24 cellular contexts compared by ENCODE assay signal in the genomic region with DNA sequence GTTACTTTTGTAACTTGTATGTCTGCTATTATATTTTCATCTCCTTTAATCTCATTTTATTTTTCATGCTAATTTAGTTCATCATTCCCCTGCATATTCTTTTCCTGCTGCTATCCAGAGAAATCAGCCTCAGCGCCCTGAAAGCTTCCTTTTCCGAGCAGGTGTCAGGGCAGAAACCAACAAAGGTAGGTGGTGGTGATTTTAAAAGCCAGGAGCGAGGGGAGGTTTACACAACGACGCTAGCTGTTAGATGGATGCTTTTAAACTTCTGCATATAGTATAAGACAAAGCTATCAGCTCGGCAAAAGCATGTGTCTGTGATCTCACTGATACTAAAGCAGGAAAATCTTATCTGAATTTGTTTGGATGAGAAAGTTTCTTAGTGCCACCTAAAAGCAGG.
A peak's percentile ranks its signal among the peaks of the same experiment; 100 is the strongest.
DNase-seq lines count a peak whose midpoint lies in the region; ATAC-seq and TF ChIP-seq lines count a peak whose summit lies in the region.
"Had no signal": no experiment of that assay in that cellular context is flagged by ENCODE, and none has a peak within 500 bp of the region (broad histone marks: within the 10 kb centered on the region; RNA-seq: fewer than 3 reads in every experiment).

No MANE protein-coding gene starts in this region.

- H3K23ac ChIP-seq in H9 (ENCODE audit: insufficient read length, low read depth, low read length), result no peak overlapping the region

- H2BK20ac ChIP-seq in H9 (ENCODE audit: low read depth, low read length, poor library complexity, severe bottlenecking), result no peak overlapping the region

- no peaks in the 10 kb centered on the region for H3K79me2 ChIP-seq in H9 (ENCODE audit: insufficient read depth, low read length)

- H3K4me1 ChIP-seq in H9 (ENCODE audit: insufficient read depth, low read length) (no peaks in the 10 kb centered on the region; the same call in 1 of the 2 replicates), HUES64 (ENCODE audit: insufficient read depth, low read length) (peaks cover 11% of the 10 kb centered on the region), iPS-18a (ENCODE audit: control insufficient read depth, low read depth, low read length) (peaks cover 12% of the 10 kb centered on the region)
- H3K4me1 ChIP-seq: A549; BE2C; BLaER1 treated with 17β-estradiol and CSF1 and Interleukin-3, amounts not matched to agents 10 nM and 100 nM had no signal

- H3K14ac ChIP-seq in H9 (ENCODE audit: insufficient read depth, low read length), result no peak overlapping the region

- CTCF ChIA-PET in T-cell (lab: Charles Lee), result interaction anchor here in 1 of 2 donors (0.6 to 0.7 kb wide), 2 partner anchors 28 to 102 kb away, joined by 3 to 4 read pairs; no protein-coding TSS in a partner anchor

- no CpG with 5 or more reads among the region's 6 CpGs for WGBS in H9 (ENCODE audit: extremely low coverage, insufficient read length, low lambda C conversion rate)
- 86% methylated on average over 6 of the region's 6 CpGs for WGBS in HUES64

- H3K36me3 ChIP-seq in HUES64 (ENCODE audit: insufficient read depth, low read length), result peaks cover 43% of the 10 kb centered on the region
- peaks cover 7% of the 10 kb centered on the region for H3K36me3 ChIP-seq in iPS-18a (ENCODE audit: control insufficient read depth, low read depth, low read length)

- peaks cover 9 to 14% of the 10 kb centered on the region in 2 experiments for H3K4me1 Mint-ChIP-seq in H9
- H3K4me1 Mint-ChIP-seq in T-cell, result peaks cover 10 to 12% (median 12%) of the 10 kb centered on the region in 3 donors
- H3K4me1 Mint-ChIP-seq in HFFc6 (ENCODE audit: low read depth), result no peaks in the 10 kb centered on the region
- H3K4me1 Mint-ChIP-seq: CD14-positive monocyte had no signal

- H2BK12ac ChIP-seq in H9 (ENCODE audit: insufficient read length, low read depth, low read length), result no peak overlapping the region

- no peak overlapping the region for H4K5ac ChIP-seq in H9 (ENCODE audit: insufficient read length, low read depth, low read length)

- H3K4me3 ChIP-seq in HUES64 (ENCODE audit: low read length) (no peak overlapping the region), iPS-18a (ENCODE audit: low read length) (no peak overlapping the region)
- H3K4me3 ChIP-seq: A549; BLaER1 treated with 17β-estradiol and CSF1 and Interleukin-3, amounts not matched to agents 10 nM and 100 nM; GM12878; GM23248; HAP-1 had no signal

- H3K9me3 ChIP-seq in H9 (ENCODE audit: control insufficient read depth, low read depth, low read length), result no peaks in the 10 kb centered on the region
- H3K9me3 ChIP-seq in HUES64 (ENCODE audit: insufficient read depth, low read depth, low read length), result no peaks in the 10 kb centered on the region
- no peaks in the 10 kb centered on the region for H3K9me3 ChIP-seq in iPS-18a (ENCODE audit: control insufficient read depth, low read depth, low read length)
- H3K9me3 ChIP-seq: A549; BE2C; BLaER1 treated with 17β-estradiol and CSF1 and Interleukin-3, amounts not matched to agents 10 nM and 100 nM; HAP-1 had no signal

- H3K27ac ChIP-seq in H9 (ENCODE audit: insufficient read length, low read depth, low read length) (no peak overlapping the region), HUES64 (ENCODE audit: low read depth, low read length) (peak overlapping the region; percentile 69; the same call in 1 of the 2 replicates), iPS-18a (ENCODE audit: low read length) (peak overlapping the region; percentile 87)
- H3K27ac ChIP-seq: A549; BLaER1 treated with 17β-estradiol and CSF1 and Interleukin-3, amounts not matched to agents 10 nM and 100 nM; GM23248 had no signal

- POLR2A ChIA-PET in T-cell (lab: Charles Lee), result no interaction called here

- H3K9ac ChIP-seq in H9 (ENCODE audit: extremely low read depth, insufficient read length, low read length) (no peak overlapping the region), HUES64 (ENCODE audit: low read depth, low read length) (no peak overlapping the region), iPS-18a (ENCODE audit: low read length) (peak overlapping the region; percentile 15)
- H3K9ac ChIP-seq: BLaER1 treated with 17β-estradiol and CSF1 and Interleukin-3, amounts not matched to agents 10 nM and 100 nM; GM23248 had no signal

- no peak overlapping the region for H3K18ac ChIP-seq in H9 (ENCODE audit: insufficient read length, low read depth, low read length)

- H2AFZ ChIP-seq in H9 (ENCODE audit: low read length), result no peak overlapping the region
- H2AFZ ChIP-seq: GM23248 had no signal

- H3T11ph ChIP-seq in H9 (ENCODE audit: low read length), result no peak overlapping the region

- no peaks in the 10 kb centered on the region for H3K23me2 ChIP-seq in H9 (ENCODE audit: insufficient read length, low read depth, low read length, poor library complexity, severe bottlenecking)

- no peak for ATAC-seq in T-cell (replicated peaks in 1 of 4)
- ATAC-seq: A549, GM12878 had no signal

- H4K20me1 ChIP-seq in H9 (ENCODE audit: control insufficient read depth, insufficient read depth, insufficient read length), result no peaks in the 10 kb centered on the region
- H4K20me1 ChIP-seq: BLaER1 treated with 17β-estradiol and CSF1 and Interleukin-3, amounts not matched to agents 10 nM and 100 nM had no signal

- H3K4me2 ChIP-seq in H9 (ENCODE audit: insufficient read depth, insufficient read length, low read length), result no peak overlapping the region
- H3K4me2 ChIP-seq: A549; BLaER1 treated with 17β-estradiol and CSF1 and Interleukin-3, amounts not matched to agents 10 nM and 100 nM had no signal

- no peak overlapping the region for H3K56ac ChIP-seq in H9 (ENCODE audit: insufficient read length, low read depth, low read length)

- DNase-seq in H9, result no peak
- DNase-seq in T-cell, result no peak
- no peak for DNase-seq in HFFc6
- DNase-seq in DMS53 (lab: John Stamatoyannopoulos, UW), result no peak
- DNase-seq in COR-L47 (lab: John Stamatoyannopoulos, UW), result no peak
- DNase-seq: 8988T; ACHN; AML-193; BE2C; Calu3; CD4-positive, alpha-beta T cell; CD8-positive, alpha-beta memory T cell; DMS153; DMS79; EL; GDM1; GM23248 had no signal

- H3K27ac Mint-ChIP-seq in H9, result peak overlapping the region; percentile 17 to 76 (median 70); a peak in 5 of 7 replicates
- H3K27ac Mint-ChIP-seq in T-cell, result no peak overlapping the region
- H3K27ac Mint-ChIP-seq in HFFc6, result no peak overlapping the region
- H3K27ac Mint-ChIP-seq: CD14-positive monocyte; CD4-positive, alpha-beta T cell; CD8-positive, alpha-beta memory T cell had no signal

- H3K27me3 Mint-ChIP-seq in H9 (ENCODE audit: low read depth) (no peaks in the 10 kb centered on the region), T-cell (no peaks in the 10 kb centered on the region), HFFc6 (ENCODE audit: insufficient read depth) (no peaks in the 10 kb centered on the region)
- H3K27me3 Mint-ChIP-seq: CD4-positive, alpha-beta T cell; CD8-positive, alpha-beta memory T cell had no signal

- TF ChIP-seq CTCF in H9 (conservative IDR thresholded peaks at IDR 0.05) (no peak), HFFc6 (IDR thresholded peaks at IDR 0.05) (no peak)

- H3K27me3 ChIP-seq in H9 (ENCODE audit: insufficient read depth, low read length) (no peaks in the 10 kb centered on the region), HUES64 (ENCODE audit: insufficient read depth, low read length) (no peaks in the 10 kb centered on the region), iPS-18a (ENCODE audit: control insufficient read depth, insufficient read depth, low read length) (no peaks in the 10 kb centered on the region)
- H3K27me3 ChIP-seq: BE2C; BLaER1 treated with 17β-estradiol and CSF1 and Interleukin-3, amounts not matched to agents 10 nM and 100 nM had no signal

- no peak overlapping the region for H2BK15ac ChIP-seq in H9 (ENCODE audit: low read depth, low read length)

- H3K4me3 Mint-ChIP-seq in H9 (peak overlapping the region in 1 of 2 experiments; percentile 15; a peak in 1 of 5 replicates), T-cell (no peak overlapping the region), HFFc6 (no peak overlapping the region)
- H3K4me3 Mint-ChIP-seq: CD14-positive monocyte; CD4-positive, alpha-beta T cell had no signal

- no peak overlapping the region for H4K91ac ChIP-seq in H9 (ENCODE audit: insufficient read length, low read depth, low read length)

- H3K36me3 Mint-ChIP-seq in H9 (ENCODE audit: insufficient read depth in 1 of 3, low read depth in 3 of 3) (peaks cover 13 to 39% (median 27%) of the 10 kb centered on the region in 3 experiments; a peak in 6 of 7 replicates), T-cell (peaks cover 20% of the 10 kb centered on the region), HFFc6 (ENCODE audit: low read depth) (peaks cover 10% of the 10 kb centered on the region)

- no peak overlapping the region for H2AK5ac ChIP-seq in H9 (ENCODE audit: insufficient read length, low read length)

- H4K8ac ChIP-seq in H9 (replicated peaks; ENCODE audit: insufficient read length, low read depth, low read length), result no peak overlapping the region

- no peak overlapping the region for H3K4ac ChIP-seq in H9 (ENCODE audit: low read depth, low read length)

- no peaks in the 10 kb centered on the region; a peak in 1 of 5 replicates for H3K9me3 Mint-ChIP-seq in H9
- H3K9me3 Mint-ChIP-seq in T-cell, result peaks cover 0 to 2% (median 0%) of the 10 kb centered on the region in 3 donors
- no peaks in the 10 kb centered on the region for H3K9me3 Mint-ChIP-seq in HFFc6
- H3K9me3 Mint-ChIP-seq: CD14-positive monocyte; CD4-positive, alpha-beta T cell; CD8-positive, alpha-beta memory T cell had no signal

- H2BK120ac ChIP-seq in H9 (ENCODE audit: low read depth, low read length, poor library complexity, severe bottlenecking), result no peak overlapping the region

- H3K79me1 ChIP-seq in H9 (ENCODE audit: insufficient read depth, low read depth, low read length, poor library complexity, severe bottlenecking), result no peaks in the 10 kb centered on the region

- no peak overlapping the region for H2BK5ac ChIP-seq in H9 (ENCODE audit: insufficient read length, low read length)

Comparison
In these comparisons a context has a peak if more than half of its experiments do, and no peak if none do; other contexts are left out.
1. H3K27ac Mint-ChIP-seq: peak in H9 (3 of 3); none in T-cell (0 of 2) and HFFc6 (single experiment).